In genomic region chr16:73058616-73059409, GRCh38 we compare ENCODE assay signal across 1 cellular context.
TF ChIP-seq lines count a peak whose summit lies in the region.

No MANE protein-coding gene starts in this region.

TF ChIP-seq in SK-N-SH, 30 proteins besides CTCF, POLR2A, EP300 and RAD21 (continued from another document):
- TF ChIP-seq MXI1 (IDR thresholded peaks at IDR 0.05; ENCODE audit: low read depth, low read length) (peak; percentile 33; the same call in 1 of the 2 replicates), RCOR1 (IDR thresholded peaks at IDR 0.05; ENCODE audit: low read length) (0 out of 2 replicates have a peak, but pooled peaks have one; percentile 23), FOXJ3 (CRISPR knock-in tag; IDR thresholded peaks at IDR 0.05) (no peak), RXRA (IDR thresholded peaks at IDR 0.05; ENCODE audit: borderline replicate concordance, low read depth) (no peak), SMC3 (IDR thresholded peaks at IDR 0.05; ENCODE audit: low read depth, low read length) (0 out of 2 replicates have a peak, but pooled peaks have one; percentile 10)
